In genomic region chr21:39386899-39387298, GRCh38 we compare ENCODE assay signal across 8 cellular contexts. TPM values are rescaled to one million over a fixed set of nuclear protein-coding genes. Genes with fewer than 3 reads are reported as not detected.
DNase-seq lines count a peak whose midpoint lies in the region; ATAC-seq, FAIRE-seq and TF ChIP-seq lines count a peak whose summit lies in the region.

No MANE protein-coding gene starts in this region.

- H3K36me3 ChIP-seq in BE2C (peaks cover 3% of the 10 kb centered on the region), IMR-90 (ENCODE audit: control insufficient read depth, insufficient read depth, low read length) (peaks cover 9% of the 10 kb centered on the region), GM12878 (ENCODE audit: control insufficient read depth in 2 of 2, insufficient read depth in 2 of 2, low read length in 1 of 2) (peaks cover under 1 to 3% of the 10 kb centered on the region in 2 experiments)

- RAD21 ChIA-PET in GM12878 (lab: Charles Lee; ENCODE audit: unreplicated experiment): interaction anchor here (0.8 to 1.6 kb wide), 8 partner anchors 13 to 201 kb away, joined by 3 to 10 read pairs (median 5); partner anchors contain the start of gene HMGN1

- POLR2A ChIA-PET in IMR-90 (lab: Charles Lee; ENCODE audit: unreplicated experiment) (interaction anchor here (0.5 kb wide), 1 partner anchor 39 kb away, joined by 3 read pairs; no protein-coding TSS in a partner anchor), GM12878 (lab: Charles Lee) (interaction anchor here (1.0 kb wide), 1 partner anchor 204 kb away, joined by 3 read pairs; the partner anchor contains the start of gene PSMG1)

- TF ChIP-seq CTCF in BE2C (IDR thresholded peaks at IDR 0.05; ENCODE audit: low read depth, low read length): no peak
- TF ChIP-seq CTCF in IMR-90 (conservative IDR thresholded peaks at IDR 0.05; ENCODE audit: low read depth, low read length): no peak
- TF ChIP-seq CTCF in GM12878 (IDR thresholded peaks at IDR 0.05 in 2 of 3, conservative IDR thresholded peaks at IDR 0.05 in 1 of 3; ENCODE audit: control insufficient read depth in 2 of 3, extremely low read depth in 1 of 3, insufficient read depth in 1 of 3, low read depth in 3 of 3, low read length in 3 of 3): no peak

- peak overlapping the region in 1 of 2 donors; percentile 73 for H3K27ac Mint-ChIP-seq in natural killer cell treated with Interleukin-12 subunit alpha and Interleukin-12 subunit beta and Interleukin-15 and Interleukin-18, amount 100 ng/mL, for 72 hours

- no peak overlapping the region for H3K14ac ChIP-seq in IMR-90 (replicated peaks; ENCODE audit: low read depth, low read length)

- TF ChIP-seq RAD21 in IMR-90 (IDR thresholded peaks at IDR 0.05; ENCODE audit: low read length): no peak
- TF ChIP-seq RAD21 in GM12878 (IDR thresholded peaks at IDR 0.05; ENCODE audit: insufficient read depth, low read depth, low read length): no peak

- dilution Hi-C loops in IMR-90 (cut with HindIII; ENCODE audit: low sequenced_read_pairs, unreplicated experiment): no loop called here

- no peak overlapping the region for H2BK20ac ChIP-seq in IMR-90 (ENCODE audit: low read depth, low read length)

- no peak overlapping the region for H3K27ac ChIP-seq in IMR-90 (ENCODE audit: insufficient read depth, low read length)
- H3K27ac ChIP-seq in GM12878 (ENCODE audit: control insufficient read depth, insufficient read depth): peak overlapping the region; percentile 58

- peaks cover 15% of the 10 kb centered on the region for H3K9me1 ChIP-seq in IMR-90 (ENCODE audit: insufficient read depth, low read length)

- H3K4me3 ChIP-seq in BE2C (ENCODE audit: low read depth, low read length): peak overlapping the region; percentile 40
- H3K4me3 ChIP-seq in IMR-90 (ENCODE audit: insufficient read depth, low read depth, low read length): no peak overlapping the region
- peak overlapping the region; percentile 71; the same call in 1 of the 2 replicates for H3K4me3 ChIP-seq in GM12878

- H3K36me3 Mint-ChIP-seq in natural killer cell treated with Interleukin-12 subunit alpha and Interleukin-12 subunit beta and Interleukin-15 and Interleukin-18, amount 100 ng/mL, for 72 hours: no peaks in the 10 kb centered on the region

- no peak overlapping the region for H3K9ac ChIP-seq in IMR-90 (ENCODE audit: low read depth, low read length)
- peak overlapping the region; percentile 53 for H3K9ac ChIP-seq in GM12878 (ENCODE audit: control insufficient read depth, insufficient read depth, low read length)

- H3K4me2 ChIP-seq in IMR-90 (ENCODE audit: low read depth, low read length) (no peak overlapping the region), GM12878 (ENCODE audit: control insufficient read depth, insufficient read depth) (peak overlapping the region; percentile 91)

- H4K5ac ChIP-seq in IMR-90 (ENCODE audit: low read depth, low read length): no peak overlapping the region

- H3K4me1 ChIP-seq in BE2C: no peaks in the 10 kb centered on the region
- H3K4me1 ChIP-seq in IMR-90 (ENCODE audit: control insufficient read depth, insufficient read depth, low read length): peaks cover 14% of the 10 kb centered on the region
- H3K4me1 ChIP-seq in GM12878 (ENCODE audit: control insufficient read depth, insufficient read depth, low read length): peaks cover 9% of the 10 kb centered on the region

- SMC1A ChIA-PET in GM12878 (lab: Charles Lee; ENCODE audit: uncharacterized antibody, unreplicated experiment): interaction anchor here (0.6 to 1.6 kb wide), 10 partner anchors 13 to 188 kb away, joined by 3 to 6 read pairs (median 4); no protein-coding TSS in a partner anchor

- no peaks in the 10 kb centered on the region for H3K27me3 Mint-ChIP-seq in natural killer cell treated with Interleukin-12 subunit alpha and Interleukin-12 subunit beta and Interleukin-15 and Interleukin-18, amount 100 ng/mL, for 72 hours

- no peak overlapping the region for H2BK15ac ChIP-seq in IMR-90 (ENCODE audit: low read depth, low read length)

- no peaks in the 10 kb centered on the region for H3K9me3 Mint-ChIP-seq in natural killer cell treated with Interleukin-12 subunit alpha and Interleukin-12 subunit beta and Interleukin-15 and Interleukin-18, amount 100 ng/mL, for 72 hours

- H3K56ac ChIP-seq in IMR-90 (ENCODE audit: extremely low read depth, insufficient read depth, low read length): no peak overlapping the region

- H2BK120ac ChIP-seq in IMR-90 (ENCODE audit: low read depth, low read length): no peak overlapping the region

- peak overlapping the region; percentile 95 for H3K4me3 Mint-ChIP-seq in natural killer cell treated with Interleukin-12 subunit alpha and Interleukin-12 subunit beta and Interleukin-15 and Interleukin-18, amount 100 ng/mL, for 72 hours

- TF ChIP-seq POLR2A in IMR-90 (IDR thresholded peaks at IDR 0.05; ENCODE audit: low read depth, low read length) (no peak), GM12878 (IDR thresholded peaks at IDR 0.05; ENCODE audit: low read depth, low read length) (no peak)

- no peak overlapping the region for H2AK5ac ChIP-seq in IMR-90 (ENCODE audit: low read depth, low read length)

- H2AK9ac ChIP-seq in IMR-90 (replicated peaks; ENCODE audit: low read depth, low read length, poor library complexity): no peak overlapping the region

- H3K4me1 Mint-ChIP-seq in natural killer cell treated with Interleukin-12 subunit alpha and Interleukin-12 subunit beta and Interleukin-15 and Interleukin-18, amount 100 ng/mL, for 72 hours (ENCODE audit: low read depth in 2 of 2): peaks cover 22 to 46% of the 10 kb centered on the region in 2 donors

- no peak overlapping the region for H4K91ac ChIP-seq in IMR-90 (ENCODE audit: insufficient read depth, low read depth, low read length)

- no CpG with 5 or more reads among the region's 11 CpGs for WGBS in IMR-90 (ENCODE audit: extremely low coverage in 2 of 2, insufficient read length in 1 of 2), 2 experiments
- WGBS in GM12878 (ENCODE audit: insufficient coverage, insufficient replicate concordance, low lambda C conversion rate, missing lambda C conversion rate): 67% methylated on average over 11 of the region's 11 CpGs

- H3K79me1 ChIP-seq in IMR-90 (ENCODE audit: low read depth in 1 of 2, low read length in 2 of 2): peaks cover 14 to 67% of the 10 kb centered on the region in 2 experiments

- in situ Hi-C loops in IMR-90 (cut with MboI; ENCODE audit: low sequenced_read_pairs) (loop anchor here (5.0 kb wide), 1 partner anchor 70 kb away; no protein-coding TSS in a partner anchor), GM12878 (cut with MboI) (loop anchor here (5.0 kb wide), 1 partner anchor 205 kb away; the partner anchor contains the start of gene PSMG1)

- DNase-seq in BE2C: no peak
- DNase-seq in IMR-90: no peak
- no peak for DNase-seq in GM12878 (ENCODE audit: low read depth, low spot score)
- no peak for DNase-seq in natural killer cell treated with Interleukin-12 subunit alpha and Interleukin-12 subunit beta and Interleukin-15 and Interleukin-18, amount 100 ng/mL, for 72 hours (ENCODE audit: low spot score)
- DNase-seq in EL: no peak
- no peak for DNase-seq in iPS-NIHi7 (ENCODE audit: extremely low spot score)

- peak overlapping the region; percentile 16; the same call in 1 of the 2 replicates for H3K4ac ChIP-seq in IMR-90 (ENCODE audit: low read depth, low read length)

- intact Hi-C loops in IMR-90 (cut with micrococcal nuclease): loop anchor here (5.0 to 10.0 kb wide), 2 partner anchors 205 to 882 kb away; partner anchors contain the start of gene PSMG1
- intact Hi-C loops in GM12878 (cut with micrococcal nuclease; ENCODE audit: unreplicated experiment): loop anchor here (5.0 kb wide), 2 partner anchors 75 to 205 kb away; partner anchors contain the start of genes BRWD1 and PSMG1

- ATAC-seq in IMR-90 (ENCODE audit: low read depth) (no peak), GM12878 (no peak), GM19455 (IDR thresholded peaks at IDR 0.05; ENCODE audit: unreplicated experiment) (no peak), HG03097 (IDR thresholded peaks at IDR 0.05; ENCODE audit: low FRiP score, unreplicated experiment) (no peak)
- no peak for ATAC-seq in natural killer cell treated with Interleukin-12 subunit alpha and Interleukin-12 subunit beta and Interleukin-15 and Interleukin-18, amount 100 ng/mL, for 72 hours

- peaks cover 17% of the 10 kb centered on the region for H3K79me2 ChIP-seq in GM12878 (ENCODE audit: control insufficient read depth, insufficient read depth, low read length)

- BruUV-seq in IMR-90 (replicated peaks; lab: Mats Ljungman, UMichigan) (no TSS peak), GM12878 (replicated peaks; lab: Mats Ljungman, UMichigan) (no TSS peak)

- no peak for TF ChIP-seq EP300 in GM12878 (IDR thresholded peaks at IDR 0.05; ENCODE audit: borderline replicate concordance in 1 of 2, control insufficient read depth in 1 of 2, low read depth in 2 of 2, low read length in 2 of 2)

- FAIRE-seq in GM12878 (lab: Jason Lieb, UNC): no peak

- CTCF ChIA-PET in IMR-90 (lab: Yijun Ruan, JAX) (no interaction called here), GM12878 (lab: Yijun Ruan, JAX) (interaction anchor here (0.8 to 1.7 kb wide), 7 partner anchors 12 to 249 kb away, joined by 3 to 23 read pairs (median 6); partner anchors contain the start of genes BRWD1 and HMGN1)

- H4K20me1 ChIP-seq in IMR-90 (ENCODE audit: insufficient read depth, low read length): peaks cover 17% of the 10 kb centered on the region
- H4K20me1 ChIP-seq in GM12878 (ENCODE audit: control insufficient read depth, insufficient read depth): no peaks in the 10 kb centered on the region

- H4K8ac ChIP-seq in IMR-90 (ENCODE audit: low read depth in 2 of 2, low read length in 2 of 2): peak overlapping the region; percentile 37 to 81; a peak in 2 of 4 replicates

- no peak overlapping the region for H2AFZ ChIP-seq in IMR-90 (replicated peaks; ENCODE audit: low read length, poor library complexity)
- H2AFZ ChIP-seq in GM12878 (ENCODE audit: control insufficient read depth, low read depth, low read length): peak overlapping the region; percentile 87; the same call in 1 of the 2 replicates

- H3K18ac ChIP-seq in IMR-90 (ENCODE audit: low read depth, low read length): no peak overlapping the region

- H2BK5ac ChIP-seq in IMR-90 (ENCODE audit: low read depth, low read length, poor library complexity, severe bottlenecking): no peak overlapping the region

- no peaks in the 10 kb centered on the region for H3K9me3 ChIP-seq in BE2C
- no peaks in the 10 kb centered on the region for H3K9me3 ChIP-seq in IMR-90 (ENCODE audit: control insufficient read depth, insufficient read depth, low read length)
- no peaks in the 10 kb centered on the region for H3K9me3 ChIP-seq in GM12878 (replicated peaks; ENCODE audit: control insufficient read depth, insufficient read depth, low read length)

- H3K23ac ChIP-seq in IMR-90 (ENCODE audit: low read depth, low read length): 0 out of 2 replicates have a peak overlapping the region, but pooled peaks have one; percentile 40

- H3K27me3 ChIP-seq in BE2C (no peaks in the 10 kb centered on the region), IMR-90 (ENCODE audit: control insufficient read depth, insufficient read depth, low read length) (no peaks in the 10 kb centered on the region), GM12878 (replicated peaks in 1 of 2; ENCODE audit: control insufficient read depth in 2 of 2, insufficient read depth in 2 of 2, low read length in 1 of 2) (no peaks in the 10 kb centered on the region)

RNA-seq across cellular contexts. Expression of gene HMGN1, which starts 38.0 kb away (rescaled TPM):
- polyA plus RNA-seq in BE2C (2012; ENCODE audit: insufficient read depth, insufficient read length, low read depth): 281 TPM
- total RNA-seq in IMR-90 (2012; rRNA removed) (55.2 and 234 TPM in 2 replicates), GM12878 (2014; rRNA removed) (291 and 361 TPM in 2 replicates), GM12878 (2014; rRNA removed; fragmentation: Illumina TruSeq; extraction: Trizol) (387 and 399 TPM in 2 replicates), GM12878 (2021) (402 and 405 TPM in 2 replicates)
- polyA plus RNA-seq in IMR-90 (2012; rRNA removed) (136 and 155 TPM in 2 replicates), GM12878 (2011; rRNA removed) (405 and 664 TPM in 2 replicates), GM12878 (2014; fragmentation: Illumina TruSeq; extraction: Trizol) (394 and 537 TPM in 2 replicates), GM12878 (2014; fragmentation: Nextera tagmentation; extraction: Ambion mirVana) (100 to 1,000 TPM; 120 to 352 TPM), GM12878 (2014; rRNA removed) (338 and 391 TPM in 2 replicates), GM12878 (2016; fragmentation: Nextera tagmentation; extraction: Ambion mirVana) (100 to 1,000 TPM; 734 to 798 TPM)
- 56.5 and 68.4 TPM in 2 replicates for polyA plus RNA-seq in IMR-90 (2012; cell fraction: cytosol; rRNA removed)
- polyA plus RNA-seq in IMR-90 (2012; cell fraction: nucleus; rRNA removed; ENCODE audit: low replicate concordance): 44.9 and 118 TPM in 2 replicates
- 120 and 129 TPM in 2 replicates for total RNA-seq in GM12878 (2013; cell fraction: nucleolus; rRNA removed)
- 186 TPM for polyA plus RNA-seq in GM12878 (2011; ENCODE audit: low read depth)
- polyA plus RNA-seq in GM12878 (2011; cell fraction: cytosol; rRNA removed): 134 and 136 TPM in 2 replicates
- polyA plus RNA-seq in GM12878 (2011; cell fraction: nucleus; rRNA removed): 237 and 268 TPM in 2 replicates
- polyA plus RNA-seq in GM12878 (2012): 278 and 290 TPM in 2 replicates
- polyA minus RNA-seq in GM12878 (2011; rRNA and poly(A)+ RNA removed): 71.1 and 104 TPM in 2 replicates
- 59.6 and 68.7 TPM in 2 replicates for polyA minus RNA-seq in GM12878 (2011; cell fraction: cytosol; rRNA and poly(A)+ RNA removed)
- polyA minus RNA-seq in GM12878 (2011; cell fraction: nucleus; rRNA and poly(A)+ RNA removed): 45.6 and 55.5 TPM in 2 replicates
- 100 to 1,000 TPM; 229 to 323 TPM for total RNA-seq in natural killer cell treated with Interleukin-12 subunit alpha and Interleukin-12 subunit beta and Interleukin-15 and Interleukin-18, amount 100 ng/mL, for 72 hours

RNA-seq across cellular contexts. Expression of gene LCA5L, which starts 58.7 kb away (rescaled TPM):
- not detected for polyA plus RNA-seq in BE2C (2012; ENCODE audit: insufficient read depth, insufficient read length, low read depth)
- total RNA-seq in IMR-90 (2012; rRNA removed) (0.18 and 0.28 TPM in 2 replicates), GM12878 (2014; rRNA removed) (0.38 TPM in 1 of 2 replicates, not detected in the other), GM12878 (2014; rRNA removed; fragmentation: Illumina TruSeq; extraction: Trizol) (0.18 TPM in 2 replicates), GM12878 (2021) (0.19 TPM in 1 of 2 replicates, not detected in the other)
- polyA plus RNA-seq in IMR-90 (2012; rRNA removed) (0.06 and 0.26 TPM in 2 replicates), GM12878 (2011; rRNA removed) (0.22 and 0.23 TPM in 2 replicates), GM12878 (2014; fragmentation: Illumina TruSeq; extraction: Trizol) (0.44 and 0.73 TPM in 2 replicates), GM12878 (2014; fragmentation: Nextera tagmentation; extraction: Ambion mirVana) (under 1 TPM; 0.22 to 0.55 TPM), GM12878 (2014; rRNA removed) (0.22 and 0.26 TPM in 2 replicates), GM12878 (2016; fragmentation: Nextera tagmentation; extraction: Ambion mirVana) (under 1 TPM; 0.29 to 0.46 TPM)
- 0.04 and 0.11 TPM in 2 replicates for polyA plus RNA-seq in IMR-90 (2012; cell fraction: cytosol; rRNA removed)
- 0.08 and 0.21 TPM in 2 replicates for polyA plus RNA-seq in IMR-90 (2012; cell fraction: nucleus; rRNA removed; ENCODE audit: low replicate concordance)
- 0.15 and 0.20 TPM in 2 replicates for total RNA-seq in GM12878 (2013; cell fraction: nucleolus; rRNA removed)
- not detected for polyA plus RNA-seq in GM12878 (2011; ENCODE audit: low read depth)
- polyA plus RNA-seq in GM12878 (2011; cell fraction: cytosol; rRNA removed): 0.05 and 0.16 TPM in 2 replicates
- 0.29 and 0.30 TPM in 2 replicates for polyA plus RNA-seq in GM12878 (2011; cell fraction: nucleus; rRNA removed)
- polyA plus RNA-seq in GM12878 (2012): 0.27 and 0.35 TPM in 2 replicates
- polyA minus RNA-seq in GM12878 (2011; rRNA and poly(A)+ RNA removed): 0.21 and 0.22 TPM in 2 replicates
- not detected in 2 replicates for polyA minus RNA-seq in GM12878 (2011; cell fraction: cytosol; rRNA and poly(A)+ RNA removed)
- 0.86 TPM in 1 of 2 replicates, not detected in the other for polyA minus RNA-seq in GM12878 (2011; cell fraction: nucleus; rRNA and poly(A)+ RNA removed)
- not detected for total RNA-seq in natural killer cell treated with Interleukin-12 subunit alpha and Interleukin-12 subunit beta and Interleukin-15 and Interleukin-18, amount 100 ng/mL, for 72 hours
